9 cellular contexts compared by ENCODE assay signal in genomic region chr1:31013187-31013864, GRCh38. TPM values are rescaled to one million over a fixed set of nuclear protein-coding genes. Genes with fewer than 3 reads are reported as not detected.
DNase-seq lines count a peak whose midpoint lies in the region; ATAC-seq, FAIRE-seq and TF ChIP-seq lines count a peak whose summit lies in the region.
"Had no signal": no experiment of that assay in that cellular context is flagged by ENCODE, and none has a peak within 500 bp of the region (broad histone marks: within the 10 kb centered on the region; RNA-seq: fewer than 3 reads in every experiment).

No MANE protein-coding gene starts in this region.

- H3K4me1 ChIP-seq in sigmoid colon: peaks cover 0 to 75% (median 57%) of the 10 kb centered on the region in 4 donors
- peaks cover 10% of the 10 kb centered on the region for H3K4me1 ChIP-seq in prostate gland (replicated peaks)

- H3K9me3 Mint-ChIP-seq in activated CD8-positive, alpha-beta memory T cell treated with anti-CD3 and anti-CD28 coated beads, Interleukin-2, amount 10 ng/mL, durations not matched to agents 7 days and 5 days (ENCODE audit: low read depth): no peaks in the 10 kb centered on the region

- TF ChIP-seq POLR2A in sigmoid colon (IDR thresholded peaks at IDR 0.05) (no peak), prostate gland (IDR thresholded peaks at IDR 0.05) (no peak)

- no peaks in the 10 kb centered on the region for H3K36me3 ChIP-seq in sigmoid colon
- H3K36me3 ChIP-seq in prostate gland: no peaks in the 10 kb centered on the region

- ATAC-seq in HG02763 (IDR thresholded peaks at IDR 0.05; ENCODE audit: unreplicated experiment): peak; percentile 45
- no peak for ATAC-seq in activated CD8-positive, alpha-beta memory T cell treated with anti-CD3 and anti-CD28 coated beads, Interleukin-2, amount 10 ng/mL, durations not matched to agents 7 days and 5 days
- ATAC-seq: stimulated activated naive CD8-positive, alpha-beta T cell treated with anti-CD3 and anti-CD28 coated beads, Interleukin-15, Interleukin-2, amounts not matched to agents 100 U/mL and 50 U/mL, for 24 hours had no signal

- H3K9me3 ChIP-seq in sigmoid colon: no peaks in the 10 kb centered on the region
- H3K9me3 ChIP-seq in prostate gland: no peaks in the 10 kb centered on the region

- 48 to 69% methylated on average over 3 of the region's 3 CpGs for WGBS in sigmoid colon, 2 donors
- 42% methylated on average over 3 of the region's 3 CpGs for WGBS in prostate gland

- TF ChIP-seq CTCF in sigmoid colon (IDR thresholded peaks at IDR 0.05) (no peak), prostate gland (IDR thresholded peaks at IDR 0.05) (no peak)

- TF ChIP-seq EP300 in sigmoid colon (IDR thresholded peaks at IDR 0.05): no peak

- CTCF ChIA-PET in activated CD8-positive, alpha-beta memory T cell treated with anti-CD3 and anti-CD28 coated beads, Interleukin-2, amount 10 ng/mL, durations not matched to agents 7 days and 5 days (lab: Charles Lee): interaction anchor here (1.0 kb wide), 1 partner anchor 10 kb away, joined by 3 read pairs; no protein-coding TSS in a partner anchor

- FAIRE-seq in GM18507 (lab: Jason Lieb, UNC): peak; percentile 85

- DNase-seq in GM18507 (ENCODE audit: extremely low spot score, insufficient read length, low read depth) (peak; percentile 28), NOMO-1 treated with DMSO at 0.1 percent for 48 hours (lab: John Stamatoyannopoulos, UW; ENCODE audit: unreplicated experiment) (peak; percentile 61), lung microvascular endothelial cell (ENCODE audit: low read depth in 2 of 2) (peak; percentile 12 to 56), sigmoid colon (no peak), RKO (ENCODE audit: low spot score) (no peak), prostate gland (ENCODE audit: low spot score) (no peak)
- DNase-seq in activated CD8-positive, alpha-beta memory T cell treated with anti-CD3 and anti-CD28 coated beads, Interleukin-2, amount 10 ng/mL, durations not matched to agents 7 days and 5 days: no peak
- DNase-seq: stimulated activated naive CD8-positive, alpha-beta T cell treated with anti-CD3 and anti-CD28 coated beads, Interleukin-15, Interleukin-2, amounts not matched to agents 100 U/mL and 50 U/mL, for 24 hours had no signal

- H3K4me1 Mint-ChIP-seq in activated CD8-positive, alpha-beta memory T cell treated with anti-CD3 and anti-CD28 coated beads, Interleukin-2, amount 10 ng/mL, durations not matched to agents 7 days and 5 days: peaks cover 53% of the 10 kb centered on the region

- H3K4me3 ChIP-seq in sigmoid colon (no peak overlapping the region), prostate gland (no peak overlapping the region)

- no peak overlapping the region for H3K27ac Mint-ChIP-seq in activated CD8-positive, alpha-beta memory T cell treated with anti-CD3 and anti-CD28 coated beads, Interleukin-2, amount 10 ng/mL, durations not matched to agents 7 days and 5 days

- intact Hi-C loops in sigmoid colon (cut with DNase I) (no loop called here), prostate gland (cut with DNase I) (loop anchor here (5.0 kb wide), 1 partner anchor 36 kb away; no protein-coding TSS in a partner anchor)

- H3K27me3 Mint-ChIP-seq in activated CD8-positive, alpha-beta memory T cell treated with anti-CD3 and anti-CD28 coated beads, Interleukin-2, amount 10 ng/mL, durations not matched to agents 7 days and 5 days: no peaks in the 10 kb centered on the region

- H3K4me3 Mint-ChIP-seq in activated CD8-positive, alpha-beta memory T cell treated with anti-CD3 and anti-CD28 coated beads, Interleukin-2, amount 10 ng/mL, durations not matched to agents 7 days and 5 days: no peak overlapping the region

- no peaks in the 10 kb centered on the region for H3K27me3 ChIP-seq in sigmoid colon
- no peaks in the 10 kb centered on the region for H3K27me3 ChIP-seq in prostate gland (replicated peaks; ENCODE audit: insufficient read depth)

- H3K36me3 Mint-ChIP-seq in activated CD8-positive, alpha-beta memory T cell treated with anti-CD3 and anti-CD28 coated beads, Interleukin-2, amount 10 ng/mL, durations not matched to agents 7 days and 5 days: peaks cover 5% of the 10 kb centered on the region

- H3K27ac ChIP-seq in sigmoid colon: no peak overlapping the region
- no peak overlapping the region for H3K27ac ChIP-seq in prostate gland

RNA-seq across cellular contexts. Expression of gene PUM1, which starts 52.2 kb away (rescaled TPM):
- 47.5 and 57.5 TPM in 2 replicates for total RNA-seq in lung microvascular endothelial cell
- 10 to 100 TPM; 66.4 to 89.5 (median 70.4) TPM for total RNA-seq in sigmoid colon
- 10 to 100 TPM; 16.9 to 41.3 (median 17.4) TPM for polyA plus RNA-seq in sigmoid colon
- 100 to 1,000 TPM in 1 of 2 donors, 10 to 100 TPM in 1; 80.3 to 120 TPM for total RNA-seq in prostate gland
- 100 to 1,000 TPM; 112 to 113 TPM for total RNA-seq in activated CD8-positive, alpha-beta memory T cell treated with anti-CD3 and anti-CD28 coated beads, Interleukin-2, amount 10 ng/mL, durations not matched to agents 7 days and 5 days

Comparison
In these comparisons a context has a peak if more than half of its experiments do, and no peak if none do; other contexts are left out.
1. DNase-seq: peak in GM18507 (single experiment), NOMO-1 treated with DMSO at 0.1 percent for 48 hours (single experiment) and lung microvascular endothelial cell (2 of 2); none in sigmoid colon (single experiment), RKO (single experiment), prostate gland (single experiment) and activated CD8-positive, alpha-beta memory T cell treated with anti-CD3 and anti-CD28 coated beads, Interleukin-2, amount 10 ng/mL, durations not matched to agents 7 days and 5 days (single experiment).